Comparison of ENCODE assay signal across 1 cellular context in the genomic region with DNA sequence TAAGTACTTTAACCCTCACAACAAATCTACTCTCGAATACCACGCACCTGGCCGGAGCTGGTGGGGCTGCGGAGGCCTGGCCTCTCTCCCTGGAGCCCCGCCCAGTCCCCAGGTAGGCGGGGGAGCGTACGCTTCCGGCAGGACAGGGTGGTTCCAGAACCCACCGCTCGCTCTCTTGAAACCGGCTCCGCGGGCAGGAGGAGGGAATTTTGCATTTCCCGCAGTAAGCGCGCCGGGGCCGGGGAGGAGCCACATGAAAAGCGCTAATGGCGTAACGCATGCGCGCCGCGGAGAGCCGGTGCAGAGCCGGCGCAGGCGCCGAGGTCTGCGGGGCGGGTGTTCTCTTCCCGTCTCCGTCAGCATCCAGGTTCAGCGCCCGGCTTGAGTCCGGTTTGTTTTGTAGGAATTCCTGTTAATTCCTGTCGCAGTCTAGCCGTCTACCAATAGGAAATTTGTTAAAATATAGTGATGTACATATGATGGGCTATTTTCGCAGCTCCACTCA.
A peak's percentile ranks its signal among the peaks of the same experiment; 100 is the strongest.
TF ChIP-seq lines count a peak whose summit lies in the region.

No MANE protein-coding gene starts in this region.

TF ChIP-seq in HepG2, 621 proteins besides CTCF, POLR2A, EP300 and RAD21 (continued from another document and continues in another):
- TF ChIP-seq ETV6 (CRISPR knock-in tag; conservative IDR thresholded peaks at IDR 0.05): no peak
- peak; percentile 43; the same call in 1 of the 2 replicates for TF ChIP-seq UBTF (CRISPR knock-in tag; IDR thresholded peaks at IDR 0.05)
- no peak for TF ChIP-seq ZBTB37 (CRISPR knock-in tag; IDR thresholded peaks at IDR 0.05)
- TF ChIP-seq AKAP8 (CRISPR knock-in tag; IDR thresholded peaks at IDR 0.05): no peak
- no peak for TF ChIP-seq SOX6 (IDR thresholded peaks at IDR 0.05)
- TF ChIP-seq SOX6 (CRISPR knock-in tag; IDR thresholded peaks at IDR 0.05): peak; percentile 27
- no peak for TF ChIP-seq RNF2 (conservative IDR thresholded peaks at IDR 0.05; ENCODE audit: low read depth)
- no peak for TF ChIP-seq ZBTB44 (CRISPR knock-in tag; IDR thresholded peaks at IDR 0.05)
- TF ChIP-seq ZNF225 (CRISPR knock-in tag; IDR thresholded peaks at IDR 0.05): no peak
- no peak for TF ChIP-seq ZNF17 (CRISPR knock-in tag; IDR thresholded peaks at IDR 0.05)
- TF ChIP-seq ZNF761 (CRISPR knock-in tag; conservative IDR thresholded peaks at IDR 0.05): no peak
- peak; percentile 49; the same call in 1 of the 2 replicates for TF ChIP-seq MYC (CRISPR knock-in tag; IDR thresholded peaks at IDR 0.05; ENCODE audit: borderline replicate concordance)
- TF ChIP-seq, protein P1, sequence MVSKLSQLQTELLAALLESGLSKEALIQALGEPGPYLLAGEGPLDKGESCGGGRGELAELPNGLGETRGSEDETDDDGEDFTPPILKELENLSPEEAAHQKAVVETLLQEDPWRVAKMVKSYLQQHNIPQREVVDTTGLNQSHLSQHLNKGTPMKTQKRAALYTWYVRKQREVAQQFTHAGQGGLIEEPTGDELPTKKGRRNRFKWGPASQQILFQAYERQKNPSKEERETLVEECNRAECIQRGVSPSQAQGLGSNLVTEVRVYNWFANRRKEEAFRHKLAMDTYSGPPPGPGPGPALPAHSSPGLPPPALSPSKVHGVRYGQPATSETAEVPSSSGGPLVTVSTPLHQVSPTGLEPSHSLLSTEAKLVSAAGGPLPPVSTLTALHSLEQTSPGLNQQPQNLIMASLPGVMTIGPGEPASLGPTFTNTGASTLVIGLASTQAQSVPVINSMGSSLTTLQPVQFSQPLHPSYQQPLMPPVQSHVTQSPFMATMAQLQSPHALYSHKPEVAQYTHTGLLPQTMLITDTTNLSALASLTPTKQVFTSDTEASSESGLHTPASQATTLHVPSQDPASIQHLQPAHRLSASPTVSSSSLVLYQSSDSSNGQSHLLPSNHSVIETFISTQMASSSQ (IDR thresholded peaks at IDR 0.05; ENCODE audit: low read depth): no peak
- TF ChIP-seq, protein P1 (CRISPR knock-in tag; IDR thresholded peaks at IDR 0.05; ENCODE audit: borderline replicate concordance): no peak
- TF ChIP-seq ZNF335 (CRISPR knock-in tag; IDR thresholded peaks at IDR 0.05): no peak
- no peak for TF ChIP-seq ZNF646 (CRISPR knock-in tag; IDR thresholded peaks at IDR 0.05)
- TF ChIP-seq ZNF615 (CRISPR knock-in tag; IDR thresholded peaks at IDR 0.05; ENCODE audit: borderline replicate concordance): no peak
- no peak for TF ChIP-seq ZBTB42 (CRISPR knock-in tag; IDR thresholded peaks at IDR 0.05)
- TF ChIP-seq MIER2 (CRISPR knock-in tag; IDR thresholded peaks at IDR 0.05): no peak
- no peak for TF ChIP-seq HES4 (CRISPR knock-in tag; IDR thresholded peaks at IDR 0.05; ENCODE audit: borderline replicate concordance)
- no peak for TF ChIP-seq RFX3 (CRISPR knock-in tag; IDR thresholded peaks at IDR 0.05)
- TF ChIP-seq TAF1 (CRISPR knock-in tag; IDR thresholded peaks at IDR 0.05): 0 out of 2 replicates have a peak, but pooled peaks have one; percentile 30
- TF ChIP-seq ZNF207 (IDR thresholded peaks at IDR 0.05; ENCODE audit: borderline replicate concordance): no peak
- TF ChIP-seq ZKSCAN1 (IDR thresholded peaks at IDR 0.05; ENCODE audit: low read length): no peak
- TF ChIP-seq ZNF720 (CRISPR knock-in tag; IDR thresholded peaks at IDR 0.05): no peak
- TF ChIP-seq MBNL3 (CRISPR knock-in tag; conservative IDR thresholded peaks at IDR 0.05): no peak
- no peak for TF ChIP-seq SRY (CRISPR knock-in tag; IDR thresholded peaks at IDR 0.05)
- TF ChIP-seq KDM3A (CRISPR knock-in tag; IDR thresholded peaks at IDR 0.05; ENCODE audit: low read depth): no peak
- TF ChIP-seq ZFP36 (IDR thresholded peaks at IDR 0.05; ENCODE audit: borderline replicate concordance, low read depth, low read length, partially characterized antibody): no peak
- peak; percentile 37; the same call in 1 of the 2 replicates for TF ChIP-seq ZFP91 (CRISPR knock-in tag; IDR thresholded peaks at IDR 0.05; ENCODE audit: borderline replicate concordance)
- TF ChIP-seq NONO (IDR thresholded peaks at IDR 0.05): no peak
- 0 out of 2 replicates have a peak, but pooled peaks have one; percentile 48 for TF ChIP-seq NONO (CRISPR knock-in tag; conservative IDR thresholded peaks at IDR 0.05)
- TF ChIP-seq PCBP2 (optimal IDR thresholded peaks at IDR 0.05; ENCODE audit: low read depth, low read length, poor library complexity, severe bottlenecking): no peak
- TF ChIP-seq ZFP62 (CRISPR knock-in tag; IDR thresholded peaks at IDR 0.05): no peak
- TF ChIP-seq, protein P2, sequence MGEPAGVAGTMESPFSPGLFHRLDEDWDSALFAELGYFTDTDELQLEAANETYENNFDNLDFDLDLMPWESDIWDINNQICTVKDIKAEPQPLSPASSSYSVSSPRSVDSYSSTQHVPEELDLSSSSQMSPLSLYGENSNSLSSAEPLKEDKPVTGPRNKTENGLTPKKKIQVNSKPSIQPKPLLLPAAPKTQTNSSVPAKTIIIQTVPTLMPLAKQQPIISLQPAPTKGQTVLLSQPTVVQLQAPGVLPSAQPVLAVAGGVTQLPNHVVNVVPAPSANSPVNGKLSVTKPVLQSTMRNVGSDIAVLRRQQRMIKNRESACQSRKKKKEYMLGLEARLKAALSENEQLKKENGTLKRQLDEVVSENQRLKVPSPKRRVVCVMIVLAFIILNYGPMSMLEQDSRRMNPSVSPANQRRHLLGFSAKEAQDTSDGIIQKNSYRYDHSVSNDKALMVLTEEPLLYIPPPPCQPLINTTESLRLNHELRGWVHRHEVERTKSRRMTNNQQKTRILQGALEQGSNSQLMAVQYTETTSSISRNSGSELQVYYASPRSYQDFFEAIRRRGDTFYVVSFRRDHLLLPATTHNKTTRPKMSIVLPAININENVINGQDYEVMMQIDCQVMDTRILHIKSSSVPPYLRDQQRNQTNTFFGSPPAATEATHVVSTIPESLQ (CRISPR knock-in tag; conservative IDR thresholded peaks at IDR 0.05): no peak
- TF ChIP-seq ATM (IDR thresholded peaks at IDR 0.05; ENCODE audit: borderline replicate concordance): no peak
- TF ChIP-seq SRF (IDR thresholded peaks at IDR 0.05; ENCODE audit: low read depth, low read length): no peak
- TF ChIP-seq ZNF326 (CRISPR knock-in tag; IDR thresholded peaks at IDR 0.05; ENCODE audit: borderline replicate concordance): no peak
- no peak for TF ChIP-seq ZBTB21 (CRISPR knock-in tag; IDR thresholded peaks at IDR 0.05)
- TF ChIP-seq TRIM24 (CRISPR knock-in tag; IDR thresholded peaks at IDR 0.05): no peak
- TF ChIP-seq ZFP1 (CRISPR knock-in tag; IDR thresholded peaks at IDR 0.05): no peak
- TF ChIP-seq FIP1L1 (IDR thresholded peaks at IDR 0.05; ENCODE audit: borderline replicate concordance, insufficient read depth, low read depth, low read length): no peak
